In the genomic region with DNA sequence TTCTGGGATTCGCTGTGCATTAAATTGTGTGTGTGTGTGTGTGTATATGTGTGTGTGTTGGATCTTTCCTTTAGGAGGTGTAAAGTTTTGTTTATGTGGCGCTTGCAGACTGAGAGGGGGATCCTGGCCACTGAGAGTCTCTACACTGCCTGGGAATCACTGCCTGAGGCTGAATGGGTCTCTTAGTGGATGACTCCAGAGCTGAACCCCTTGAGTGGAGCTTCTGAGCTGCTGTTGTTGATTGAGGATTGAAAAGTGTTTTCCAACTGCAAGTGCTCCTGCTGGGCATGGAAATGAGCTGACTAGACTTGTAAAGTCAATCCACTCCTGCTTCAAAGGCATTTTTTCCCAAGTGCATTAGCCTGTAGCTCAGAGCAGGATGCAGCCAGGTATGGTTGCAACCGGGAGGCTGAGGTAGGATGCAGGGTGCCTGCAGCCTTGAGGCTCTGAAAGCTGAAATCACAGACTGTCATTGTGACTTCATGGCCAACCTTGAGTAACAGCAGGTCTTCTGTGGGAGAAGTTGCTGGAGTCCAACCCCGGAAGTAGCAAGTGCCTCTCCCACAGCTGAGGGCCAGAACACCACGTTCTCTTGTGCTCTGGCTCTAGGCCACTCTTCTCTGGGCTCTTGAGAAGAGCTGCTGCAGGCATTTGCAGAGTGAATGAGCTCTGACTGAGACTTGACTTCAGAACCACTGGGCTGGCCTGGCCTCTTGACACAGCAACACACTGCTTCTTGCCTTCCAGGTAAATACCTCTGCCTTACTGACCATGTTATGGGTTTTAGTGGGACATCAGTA, we compare ENCODE assay signal across 1 cellular context.
TF ChIP-seq lines count a peak whose summit lies in the region.

A gene with protein sequence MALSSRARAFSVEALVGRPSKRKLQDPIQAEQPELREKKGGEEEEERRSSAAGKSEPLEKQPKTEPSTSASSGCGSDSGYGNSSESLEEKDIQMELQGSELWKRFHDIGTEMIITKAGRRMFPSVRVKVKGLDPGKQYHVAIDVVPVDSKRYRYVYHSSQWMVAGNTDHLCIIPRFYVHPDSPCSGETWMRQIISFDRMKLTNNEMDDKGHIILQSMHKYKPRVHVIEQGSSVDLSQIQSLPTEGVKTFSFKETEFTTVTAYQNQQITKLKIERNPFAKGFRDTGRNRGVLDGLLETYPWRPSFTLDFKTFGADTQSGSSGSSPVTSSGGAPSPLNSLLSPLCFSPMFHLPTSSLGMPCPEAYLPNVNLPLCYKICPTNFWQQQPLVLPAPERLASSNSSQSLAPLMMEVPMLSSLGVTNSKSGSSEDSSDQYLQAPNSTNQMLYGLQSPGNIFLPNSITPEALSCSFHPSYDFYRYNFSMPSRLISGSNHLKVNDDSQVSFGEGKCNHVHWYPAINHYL (plus strand): TSS at position 613 of the 800 bp plus-strand sequence. CDS start 7,517 bp downstream, outside the sequence.

TF ChIP-seq in H1, 55 proteins besides CTCF, POLR2A, EP300 and RAD21:
- TF ChIP-seq TAF7 (optimal IDR thresholded peaks at IDR 0.05; ENCODE audit: borderline replicate concordance, low read depth, low read length) = no peak
- TF ChIP-seq ZNF274 (IDR thresholded peaks at IDR 0.05; ENCODE audit: borderline replicate concordance, extremely low read depth, low read length) = no peak
- no peak for TF ChIP-seq TEAD4 (IDR thresholded peaks at IDR 0.05; ENCODE audit: low read depth, low read length)
- TF ChIP-seq JUN (IDR thresholded peaks at IDR 0.05; ENCODE audit: low read depth, low read length) = no peak
- TF ChIP-seq CHD2 (IDR thresholded peaks at IDR 0.05; ENCODE audit: low read length) = no peak
- no peak for TF ChIP-seq POU5F1 (IDR thresholded peaks at IDR 0.05; ENCODE audit: low read depth, low read length)
- TF ChIP-seq TBP (IDR thresholded peaks at IDR 0.05; ENCODE audit: low read depth, low read length) = no peak
- no peak for TF ChIP-seq CEBPB (IDR thresholded peaks at IDR 0.05; ENCODE audit: low read depth, low read length)
- TF ChIP-seq ASH2L (IDR thresholded peaks at IDR 0.05; ENCODE audit: low read length) = no peak
- TF ChIP-seq TAF1 (IDR thresholded peaks at IDR 0.05; ENCODE audit: low read depth, low read length) = no peak
- TF ChIP-seq RNF2 (IDR thresholded peaks at IDR 0.05; ENCODE audit: borderline replicate concordance, low read depth, low read length, missing control alignments, poor library complexity, severe bottlenecking) = no peak
- TF ChIP-seq SAP30 (IDR thresholded peaks at IDR 0.05; ENCODE audit: insufficient read depth, insufficient replicate concordance, low read length) = no peak
- no peak for TF ChIP-seq KDM4A (IDR thresholded peaks at IDR 0.05; ENCODE audit: low read depth, low read length, severe bottlenecking)
- no peak for TF ChIP-seq RFX5 (IDR thresholded peaks at IDR 0.05; ENCODE audit: borderline replicate concordance, low read depth, low read length)
- TF ChIP-seq SRF (IDR thresholded peaks at IDR 0.05; ENCODE audit: low read depth, low read length) = no peak
- TF ChIP-seq, protein P1, sequence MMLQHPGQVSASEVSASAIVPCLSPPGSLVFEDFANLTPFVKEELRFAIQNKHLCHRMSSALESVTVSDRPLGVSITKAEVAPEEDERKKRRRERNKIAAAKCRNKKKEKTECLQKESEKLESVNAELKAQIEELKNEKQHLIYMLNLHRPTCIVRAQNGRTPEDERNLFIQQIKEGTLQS (IDR thresholded peaks at IDR 0.05; ENCODE audit: insufficient read depth, low read depth, low read length) = no peak
- TF ChIP-seq CTBP2 (IDR thresholded peaks at IDR 0.05; ENCODE audit: borderline replicate concordance, insufficient read depth, insufficient read length, low read length) = no peak
- no peak for TF ChIP-seq BRCA1 (IDR thresholded peaks at IDR 0.05; ENCODE audit: low read depth, low read length)
- no peak for TF ChIP-seq RBBP5 (IDR thresholded peaks at IDR 0.05; ENCODE audit: borderline replicate concordance, low read depth, low read length)
